1 cellular context compared by ENCODE assay signal in genomic region chr2:101731221-101732054, GRCh38.
TF ChIP-seq lines count a peak whose summit lies in the region.

No MANE protein-coding gene starts in this region.

TF ChIP-seq in HepG2, 621 proteins besides CTCF, POLR2A, EP300 and RAD21 (continued from another document and continues in another):
- TF ChIP-seq ZNF609 (CRISPR knock-in tag; IDR thresholded peaks at IDR 0.05; ENCODE audit: borderline replicate concordance) (peak; percentile 54; the same call in 1 of the 2 replicates), MXI1 (IDR thresholded peaks at IDR 0.05; ENCODE audit: borderline replicate concordance, low read depth, low read length) (no peak; the same call in 2 of the 3 replicates), U2AF1 (optimal IDR thresholded peaks at IDR 0.05; ENCODE audit: low read depth, low read length) (no peak), HIC2 (CRISPR knock-in tag; IDR thresholded peaks at IDR 0.05; ENCODE audit: low read depth) (peak; percentile 77; the same call in 1 of the 2 replicates), ZNF326 (CRISPR knock-in tag; IDR thresholded peaks at IDR 0.05; ENCODE audit: borderline replicate concordance) (no peak), MYPOP (CRISPR knock-in tag; IDR thresholded peaks at IDR 0.05) (no peak), MAX (IDR thresholded peaks at IDR 0.05) (no peak), TFE3 (CRISPR knock-in tag; IDR thresholded peaks at IDR 0.05) (0 out of 2 replicates have a peak, but pooled peaks have one; percentile 39), FIP1L1 (IDR thresholded peaks at IDR 0.05; ENCODE audit: borderline replicate concordance, insufficient read depth, low read depth, low read length) (no peak), BRCA1 (CRISPR knock-in tag; IDR thresholded peaks at IDR 0.05) (no peak), ZNF605 (CRISPR knock-in tag; IDR thresholded peaks at IDR 0.05) (no peak), U2AF2 (IDR thresholded peaks at IDR 0.05; ENCODE audit: low read depth, low read length) (no peak), TCF7L2 (IDR thresholded peaks at IDR 0.05; ENCODE audit: low read depth, low read length) (no peak), TEAD2 (CRISPR knock-in tag; IDR thresholded peaks at IDR 0.05) (no peak), ZNF281 (CRISPR knock-in tag; IDR thresholded peaks at IDR 0.05; ENCODE audit: borderline replicate concordance) (no peak; the same call in 1 of the 2 replicates), NFRKB (IDR thresholded peaks at IDR 0.05) (no peak), BORCS8-MEF2B (CRISPR knock-in tag; IDR thresholded peaks at IDR 0.05) (no peak), ZNF687 (CRISPR knock-in tag; IDR thresholded peaks at IDR 0.05) (peak; percentile 16; the same call in 1 of the 2 replicates), KLF12 (CRISPR knock-in tag; IDR thresholded peaks at IDR 0.05; ENCODE audit: borderline replicate concordance) (no peak), ZNF225 (CRISPR knock-in tag; IDR thresholded peaks at IDR 0.05) (no peak), ZSCAN29 (CRISPR knock-in tag; conservative IDR thresholded peaks at IDR 0.05) (no peak), ZC3H13 (CRISPR knock-in tag; IDR thresholded peaks at IDR 0.05) (0 out of 2 replicates have a peak, but pooled peaks have one; percentile 41), ZFYVE20 (CRISPR knock-in tag; IDR thresholded peaks at IDR 0.05; ENCODE audit: borderline replicate concordance, low read depth) (no peak), HOMEZ (CRISPR knock-in tag; IDR thresholded peaks at IDR 0.05; ENCODE audit: low read depth) (peak; percentile 83; the same call in 1 of the 2 replicates), TEAD3 (CRISPR knock-in tag; optimal IDR thresholded peaks at IDR 0.05; ENCODE audit: borderline replicate concordance) (peak; percentile 92), ZNF263 (CRISPR knock-in tag; IDR thresholded peaks at IDR 0.05) (no peak), HDAC6 (IDR thresholded peaks at IDR 0.05; ENCODE audit: low read depth, low read length) (no peak), SP5 (CRISPR knock-in tag; IDR thresholded peaks at IDR 0.05; ENCODE audit: borderline replicate concordance, low read depth) (peak; percentile 69), ADNP (CRISPR knock-in tag; IDR thresholded peaks at IDR 0.05) (no peak), ATAD3A (CRISPR knock-in tag; IDR thresholded peaks at IDR 0.05) (no peak), ZNF431 (CRISPR knock-in tag; IDR thresholded peaks at IDR 0.05; ENCODE audit: borderline replicate concordance, low read depth) (no peak), ZNF562 (CRISPR knock-in tag; IDR thresholded peaks at IDR 0.05; ENCODE audit: borderline replicate concordance) (no peak), ZNF891 (CRISPR knock-in tag; IDR thresholded peaks at IDR 0.05) (no peak), IKZF5 (CRISPR knock-in tag; IDR thresholded peaks at IDR 0.05) (peak; percentile 80), HMGA1 (CRISPR knock-in tag; conservative IDR thresholded peaks at IDR 0.05) (no peak), DBP (CRISPR knock-in tag; IDR thresholded peaks at IDR 0.05; ENCODE audit: not compliant biosample characterization) (no peak), ZNF768 (CRISPR knock-in tag; IDR thresholded peaks at IDR 0.05) (no peak), ZNF224 (CRISPR knock-in tag; IDR thresholded peaks at IDR 0.05) (no peak), HMG20A (CRISPR knock-in tag; IDR thresholded peaks at IDR 0.05; ENCODE audit: borderline replicate concordance) (peak; percentile 72; the same call in 1 of the 2 replicates)
